In the genomic region with DNA sequence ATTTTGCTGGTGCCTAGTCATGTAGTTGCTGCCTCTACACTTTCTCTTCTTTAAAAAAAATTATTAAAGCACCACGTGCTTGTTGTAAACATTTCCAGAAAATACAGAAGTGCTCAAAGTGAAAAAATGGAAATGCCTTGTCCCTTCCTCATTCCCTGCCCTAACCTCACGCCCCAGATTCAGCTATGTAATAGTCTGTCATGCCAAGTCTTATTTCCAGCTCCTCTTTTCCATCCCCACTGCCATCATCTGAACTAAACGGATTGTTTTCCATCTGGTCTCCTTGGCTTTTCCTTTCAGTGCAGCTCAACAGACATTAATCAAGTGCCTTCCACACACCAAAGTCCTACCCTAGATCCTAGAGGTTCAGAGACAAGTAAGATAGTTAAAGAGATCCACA, we compare ENCODE assay signal across 12 cellular contexts. TPM values are rescaled to one million over a fixed set of nuclear protein-coding genes. Genes with fewer than 3 reads are reported as not detected.
DNase-seq lines count a peak whose midpoint lies in the region; ATAC-seq and TF ChIP-seq lines count a peak whose summit lies in the region.
"Had no signal": no experiment of that assay in that cellular context is flagged by ENCODE, and none has a peak within 500 bp of the region (broad histone marks: within the 10 kb centered on the region; RNA-seq: fewer than 3 reads in every experiment).

No MANE protein-coding gene starts in this region.

- no peak overlapping the region for H3K27ac ChIP-seq in ACC112 (ENCODE audit: low read depth, low read length)
- H3K27ac ChIP-seq in osteoblast (ENCODE audit: low read depth, low read length), result peak overlapping the region; percentile 24
- H3K27ac ChIP-seq in Karpas-422 (ENCODE audit: low read length), result no peak overlapping the region

- peaks cover 21% of the 10 kb centered on the region for H3K4me1 ChIP-seq in ACC112 (ENCODE audit: control insufficient read depth, insufficient read depth, low read length, unreplicated experiment)
- H3K4me1 ChIP-seq in osteoblast (ENCODE audit: insufficient read depth, low read length), result peaks cover 22% of the 10 kb centered on the region
- no peaks in the 10 kb centered on the region for H3K4me1 ChIP-seq in Karpas-422 (ENCODE audit: low read length)

- DNase-seq in NCI-H82 (lab: John Stamatoyannopoulos, UW) (peak; percentile 81), fibroblast of villous mesenchyme (ENCODE audit: low read depth) (peak; percentile 51), osteoblast (ENCODE audit: insufficient read length, low spot score, missing footprints) (no peak), dedifferentiated amniotic fluid mesenchymal stem cell (ENCODE audit: extremely low spot score) (no peak), Karpas-422 (no peak), medulla oblongata (ENCODE audit: extremely low spot score) (no peak)
- DNase-seq: GDM1, islet precursor cell, NCI-H187, T-helper 1 cell had no signal

- H3K4me2 ChIP-seq in osteoblast (ENCODE audit: insufficient read depth, low read length) (no peak overlapping the region), Karpas-422 (ENCODE audit: low read depth, low read length, poor library complexity, severe bottlenecking) (no peak overlapping the region)

- H3K9me3 ChIP-seq in osteoblast (ENCODE audit: low read depth, low read length) (no peaks in the 10 kb centered on the region), Karpas-422 (ENCODE audit: low read length) (no peaks in the 10 kb centered on the region)

- no peaks in the 10 kb centered on the region for H3K9me2 ChIP-seq in Karpas-422 (replicated peaks; ENCODE audit: insufficient read depth, low read length)

- peak overlapping the region; percentile 39 for H2AFZ ChIP-seq in ACC112 (ENCODE audit: low read length, unreplicated experiment)
- peak overlapping the region; percentile 82 for H2AFZ ChIP-seq in osteoblast (ENCODE audit: low read length)
- no peak overlapping the region for H2AFZ ChIP-seq in Karpas-422 (ENCODE audit: low read length)

- H3K36me3 ChIP-seq in ACC112 (ENCODE audit: insufficient read depth, low read length) (no peaks in the 10 kb centered on the region), osteoblast (ENCODE audit: insufficient read depth, low read length) (no peaks in the 10 kb centered on the region), Karpas-422 (ENCODE audit: insufficient read depth, low read length) (no peaks in the 10 kb centered on the region)

- no peaks in the 10 kb centered on the region for H4K20me1 ChIP-seq in osteoblast (ENCODE audit: insufficient read depth, low read length)
- H4K20me1 ChIP-seq in Karpas-422 (ENCODE audit: insufficient read depth, low read depth, low read length), result no peaks in the 10 kb centered on the region

- no peak for ATAC-seq in GM21576 (IDR thresholded peaks at IDR 0.05; ENCODE audit: unreplicated experiment)

- TF ChIP-seq CTCF in fibroblast of villous mesenchyme (IDR thresholded peaks at IDR 0.05; ENCODE audit: insufficient read depth, low read depth, low read length) (no peak), osteoblast (IDR thresholded peaks at IDR 0.05; ENCODE audit: extremely low read depth, low read depth, low read length) (no peak)

- H3K4me3 ChIP-seq in ACC112 (ENCODE audit: low read depth, low read length), result no peak overlapping the region
- H3K4me3 ChIP-seq in fibroblast of villous mesenchyme (ENCODE audit: low read depth, low read length), result no peak overlapping the region
- no peak overlapping the region for H3K4me3 ChIP-seq in osteoblast (ENCODE audit: insufficient read depth, low read length)
- H3K4me3 ChIP-seq in Karpas-422 (ENCODE audit: low read length), result no peak overlapping the region

- no peaks in the 10 kb centered on the region for H3K27me3 ChIP-seq in ACC112 (ENCODE audit: insufficient read depth, low read length)
- no peaks in the 10 kb centered on the region for H3K27me3 ChIP-seq in osteoblast (ENCODE audit: insufficient read depth, low read length)
- H3K27me3 ChIP-seq in Karpas-422 (ENCODE audit: low read length), result no peaks in the 10 kb centered on the region

- no peaks in the 10 kb centered on the region for H3K79me2 ChIP-seq in ACC112 (ENCODE audit: control insufficient read depth, insufficient read depth, low read length, unreplicated experiment)
- no peaks in the 10 kb centered on the region for H3K79me2 ChIP-seq in osteoblast (ENCODE audit: insufficient read depth, low read length)
- H3K79me2 ChIP-seq in Karpas-422 (ENCODE audit: low read length), result no peaks in the 10 kb centered on the region

- H3K9ac ChIP-seq in Karpas-422 (ENCODE audit: low read length), result no peak overlapping the region

RNA-seq across cellular contexts. Expression of gene ZNF774, which starts 15.5 kb away (rescaled TPM):
- total RNA-seq in fibroblast of villous mesenchyme, result 1.6 and 1.7 TPM in 2 replicates
- 1.8 and 2.4 TPM in 2 replicates for total RNA-seq in osteoblast
- total RNA-seq in Karpas-422 (2014; rRNA removed; shearing (Covaris generic); ENCODE audit: low replicate concordance), result 0.34 and 0.79 TPM in 2 replicates

RNA-seq across cellular contexts. Expression of gene IQGAP1, which starts 20.5 kb away (rescaled TPM):
- 265 and 297 TPM in 2 replicates for total RNA-seq in fibroblast of villous mesenchyme
- 259 and 273 TPM in 2 replicates for total RNA-seq in osteoblast
- total RNA-seq in Karpas-422 (2014; rRNA removed; shearing (Covaris generic); ENCODE audit: low replicate concordance), result 122 and 145 TPM in 2 replicates

Comparison
In these comparisons a context has a peak if more than half of its experiments do, and no peak if none do; other contexts are left out.
1. DNase-seq: peak in NCI-H82 (single experiment) and fibroblast of villous mesenchyme (single experiment); none in osteoblast (single experiment), dedifferentiated amniotic fluid mesenchymal stem cell (single experiment), Karpas-422 (single experiment) and medulla oblongata (single experiment).